Comparison of ENCODE assay signal across 9 cellular contexts in the genomic region with DNA sequence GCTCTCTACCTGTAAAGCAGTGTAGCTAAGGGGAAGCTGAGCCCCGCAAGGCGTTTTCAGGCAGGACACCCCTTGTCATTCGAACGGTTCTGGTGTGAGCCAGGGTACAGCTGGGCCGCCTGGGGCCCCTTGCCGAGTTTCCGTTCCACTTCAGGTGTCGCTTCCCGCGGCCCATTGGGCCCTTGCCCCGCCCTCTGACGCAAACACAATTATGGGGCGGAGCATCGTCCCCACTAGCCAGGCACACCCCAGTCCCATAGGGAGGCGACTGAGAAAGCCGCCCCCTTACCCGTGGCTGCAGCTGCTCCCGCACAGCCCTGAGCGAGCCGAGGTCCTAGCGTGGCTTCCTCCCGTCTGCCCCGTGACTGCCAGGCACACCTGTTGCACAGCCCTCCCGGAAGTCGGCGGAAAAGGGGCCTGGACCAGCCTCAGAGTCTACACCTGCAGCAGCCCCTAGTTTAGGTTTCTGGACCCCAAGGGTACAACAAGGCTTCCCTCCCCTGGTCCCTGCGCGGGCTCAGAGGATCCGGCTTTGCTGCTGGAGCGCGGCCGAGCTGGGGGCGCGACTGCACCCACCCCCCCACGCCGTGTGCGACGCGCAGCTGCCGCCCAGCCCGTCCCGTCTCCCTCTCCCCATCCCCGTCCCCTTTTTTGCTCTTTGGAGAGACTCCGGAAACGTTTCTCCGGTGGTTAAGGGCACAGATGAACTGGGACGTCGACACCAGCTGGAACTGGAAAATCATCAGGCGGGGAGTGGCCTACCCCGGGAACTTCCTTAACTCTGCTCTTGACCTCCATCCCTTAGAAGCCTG. TPM values are rescaled to one million over a fixed set of nuclear protein-coding genes. Genes with fewer than 3 reads are reported as not detected.
A peak's percentile ranks its signal among the peaks of the same experiment; 100 is the strongest.
DNase-seq lines count a peak whose midpoint lies in the region; ATAC-seq and TF ChIP-seq lines count a peak whose summit lies in the region.
"Had no signal": no experiment of that assay in that cellular context is flagged by ENCODE, and none has a peak within 500 bp of the region (broad histone marks: within the 10 kb centered on the region; RNA-seq: fewer than 3 reads in every experiment).

A gene with protein sequence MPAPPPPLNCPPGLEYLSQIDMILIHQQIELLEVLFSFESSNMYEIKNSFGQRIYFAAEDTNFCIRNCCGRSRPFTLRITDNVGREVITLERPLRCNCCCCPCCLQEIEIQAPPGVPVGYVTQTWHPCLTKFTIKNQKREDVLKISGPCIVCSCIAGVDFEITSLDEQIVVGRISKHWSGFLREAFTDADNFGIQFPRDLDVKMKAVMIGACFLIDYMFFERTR (minus strand): TSS at position 356 of the 812 bp plus-strand sequence. CDS start 9,657 bp downstream, outside the sequence.

- ATAC-seq in GM19025 (IDR thresholded peaks at IDR 0.05; ENCODE audit: low read depth, unreplicated experiment): peak; percentile 98
- peak; percentile 98 for ATAC-seq in HG03342 (IDR thresholded peaks at IDR 0.05; ENCODE audit: unreplicated experiment)
- ATAC-seq in T-cell (replicated peaks in 1 of 4): peak; percentile 81 to 96 (median 90)
- ATAC-seq: HCT116 had no signal

- H3K4me3 ChIP-seq in AG04450 (ENCODE audit: low read depth, low read length): peak within 1 kb of the TSS; percentile 46
- H3K4me3 ChIP-seq in iPS-18c (ENCODE audit: insufficient read depth, low read depth, low read length): peak within 1 kb of the TSS; percentile 20; the same call in 1 of the 2 replicates

- POLR2A ChIA-PET in AG04450 (lab: Yijun Ruan, JAX): interaction anchor here (0.5 to 1.2 kb wide), 4 partner anchors 42 to 75 kb away, joined by 3 to 5 read pairs (median 4); a partner anchor contains a TSS
- POLR2A ChIA-PET in T-cell (lab: Charles Lee): interaction anchor here in 1 of 2 donors (0.8 kb wide), 1 partner anchor 84 kb away, joined by 3 read pairs; no protein-coding TSS in a partner anchor

- CTCF ChIA-PET in AG04450 (lab: Charles Lee) (no interaction called here), T-cell (lab: Charles Lee) (interaction anchor here in 1 of 2 donors (0.6 kb wide), 1 partner anchor 84 kb away, joined by 4 read pairs; no protein-coding TSS in a partner anchor)

- peaks cover 6% of the 10 kb centered on the region; the same call in 1 of the 2 replicates for H3K9me3 ChIP-seq in AG04450 (ENCODE audit: control insufficient read depth, insufficient read depth, low read length)
- no peaks in the 10 kb centered on the region for H3K9me3 ChIP-seq in iPS-18c (ENCODE audit: control insufficient read depth, insufficient read depth, low read length)

- H3K36me3 Mint-ChIP-seq in T-cell: no peaks in the 10 kb centered on the region

- peaks cover 7 to 21% (median 14%) of the 10 kb centered on the region in 3 donors for H3K4me1 Mint-ChIP-seq in T-cell

- H3K27ac ChIP-seq in AG04450 (ENCODE audit: low read depth, low read length): no peak within 1 kb of the TSS

- peaks cover 0 to 3% of the 10 kb centered on the region in 2 donors for H3K27me3 Mint-ChIP-seq in T-cell

- DNase-seq in AG04450 (ENCODE audit: low read depth, low spot score) (no peak), T-cell (peak; percentile 42 to 79 (median 66)), astrocyte of the hippocampus (ENCODE audit: low read depth, low spot score) (peak; percentile 36), UCSD-AML1 (lab: John Stamatoyannopoulos, UW; ENCODE audit: unreplicated experiment) (no peak)
- DNase-seq in stimulated activated CD4-positive, alpha-beta T cell treated with anti-CD3 and anti-CD28 coated beads, Interleukin-15, amount 100 ng/mL, for 24 hours: peak; percentile 76

- no peaks in the 10 kb centered on the region for H3K9me3 Mint-ChIP-seq in T-cell

- H3K4me3 Mint-ChIP-seq in T-cell: peak within 1 kb of the TSS; percentile 79 to 83 (median 79)

- H3K27ac Mint-ChIP-seq in T-cell: peak within 1 kb of the TSS; percentile 66 to 85

- H3K27me3 ChIP-seq in AG04450 (ENCODE audit: control insufficient read depth, insufficient read depth, low read length): no peaks in the 10 kb centered on the region

- no peak for TF ChIP-seq CTCF in AG04450 (IDR thresholded peaks at IDR 0.05; ENCODE audit: low read depth, low read length)

RNA-seq across cellular contexts. Expression of the gene that starts here (rescaled TPM):
- polyA plus RNA-seq in AG04450 (2011; rRNA removed): not detected in 2 replicates
- polyA minus RNA-seq in AG04450 (2011; rRNA and poly(A)+ RNA removed): not detected in 2 replicates
- 1 to 10 TPM in 1 of 5 donors, under 1 TPM in 1, not detected in 3; 0.63 to 1.2 TPM for total RNA-seq in T-cell

Comparison
In these comparisons a context has a peak if more than half of its experiments do, and no peak if none do; other contexts are left out.
1. DNase-seq: peak in T-cell (34 of 34), astrocyte of the hippocampus (single experiment) and stimulated activated CD4-positive, alpha-beta T cell treated with anti-CD3 and anti-CD28 coated beads, Interleukin-15, amount 100 ng/mL, for 24 hours (single experiment); none in AG04450 (single experiment) and UCSD-AML1 (single experiment).
2. Peak in every context shown above with its lines, with median percentiles within 50 percentile points of each other: ATAC-seq.